Comparison of ENCODE assay signal across 1 cellular context in the genomic region with DNA sequence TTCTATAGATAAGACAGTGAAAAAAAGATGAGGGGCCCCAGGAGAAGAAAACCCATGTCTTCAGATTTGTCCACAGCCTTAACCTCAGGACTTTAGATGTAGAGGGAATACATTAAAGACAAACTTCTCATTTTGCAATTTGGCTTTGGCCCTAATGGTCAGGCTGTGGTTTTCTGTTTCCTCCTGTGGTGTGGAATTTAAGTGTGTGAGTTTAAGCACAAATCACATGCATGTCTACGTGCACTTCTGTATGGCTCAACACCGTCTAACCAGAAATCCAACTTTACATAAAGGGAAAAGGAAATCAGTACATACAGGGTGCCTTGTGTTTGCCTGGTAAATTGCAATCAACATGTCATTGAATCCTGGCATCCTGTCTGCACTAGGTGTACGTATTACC.
TF ChIP-seq lines count a peak whose summit lies in the region.

No MANE protein-coding gene starts in this region.

TF ChIP-seq in K562, 482 proteins besides CTCF, POLR2A, EP300 and RAD21:
- TF ChIP-seq, protein P1, sequence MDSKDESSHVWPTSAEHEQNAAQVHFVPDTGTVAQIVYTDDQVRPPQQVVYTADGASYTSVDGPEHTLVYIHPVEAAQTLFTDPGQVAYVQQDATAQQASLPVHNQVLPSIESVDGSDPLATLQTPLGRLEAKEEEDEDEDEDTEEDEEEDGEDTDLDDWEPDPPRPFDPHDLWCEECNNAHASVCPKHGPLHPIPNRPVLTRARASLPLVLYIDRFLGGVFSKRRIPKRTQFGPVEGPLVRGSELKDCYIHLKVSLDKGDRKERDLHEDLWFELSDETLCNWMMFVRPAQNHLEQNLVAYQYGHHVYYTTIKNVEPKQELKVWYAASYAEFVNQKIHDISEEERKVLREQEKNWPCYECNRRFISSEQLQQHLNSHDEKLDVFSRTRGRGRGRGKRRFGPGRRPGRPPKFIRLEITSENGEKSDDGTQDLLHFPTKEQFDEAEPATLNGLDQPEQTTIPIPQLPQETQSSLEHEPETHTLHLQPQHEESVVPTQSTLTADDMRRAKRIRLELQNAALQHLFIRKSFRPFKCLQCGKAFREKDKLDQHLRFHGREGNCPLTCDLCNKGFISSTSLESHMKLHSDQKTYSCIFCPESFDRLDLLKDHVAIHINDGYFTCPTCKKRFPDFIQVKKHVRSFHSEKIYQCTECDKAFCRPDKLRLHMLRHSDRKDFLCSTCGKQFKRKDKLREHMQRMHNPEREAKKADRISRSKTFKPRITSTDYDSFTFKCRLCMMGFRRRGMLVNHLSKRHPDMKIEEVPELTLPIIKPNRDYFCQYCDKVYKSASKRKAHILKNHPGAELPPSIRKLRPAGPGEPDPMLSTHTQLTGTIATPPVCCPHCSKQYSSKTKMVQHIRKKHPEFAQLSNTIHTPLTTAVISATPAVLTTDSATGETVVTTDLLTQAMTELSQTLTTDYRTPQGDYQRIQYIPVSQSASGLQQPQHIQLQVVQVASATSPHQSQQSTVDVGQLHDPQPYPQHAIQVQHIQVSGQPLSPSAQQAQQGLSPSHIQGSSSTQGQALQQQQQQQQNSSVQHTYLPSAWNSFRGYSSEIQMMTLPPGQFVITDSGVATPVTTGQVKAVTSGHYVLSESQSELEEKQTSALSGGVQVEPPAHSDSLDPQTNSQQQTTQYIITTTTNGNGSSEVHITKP (IDR thresholded peaks at IDR 0.05; ENCODE audit: partially characterized antibody), result no peak
- TF ChIP-seq CREB3 (tag; conservative IDR thresholded peaks at IDR 0.05; ENCODE audit: low read depth) (no peak), IRF1 (CRISPR knock-in tag; IDR thresholded peaks at IDR 0.05; ENCODE audit: borderline replicate concordance) (no peak), MAFF (IDR thresholded peaks at IDR 0.05; ENCODE audit: low read length) (no peak), NRF1 (conservative IDR thresholded peaks at IDR 0.05 in 1 of 2, IDR thresholded peaks at IDR 0.05 in 1 of 2) (no peak), ZHX1 (conservative IDR thresholded peaks at IDR 0.05; ENCODE audit: low read length) (no peak), E2F8 (IDR thresholded peaks at IDR 0.05; ENCODE audit: low read depth, partially characterized antibody) (no peak), SFPQ (IDR thresholded peaks at IDR 0.05; ENCODE audit: low read depth, low read length) (no peak), CHCHD3 (CRISPR knock-in tag; IDR thresholded peaks at IDR 0.05) (no peak), ZBTB9 (CRISPR knock-in tag; IDR thresholded peaks at IDR 0.05) (no peak), RBBP5 (IDR thresholded peaks at IDR 0.05; ENCODE audit: borderline replicate concordance, insufficient read depth, low read length, poor library complexity, severe bottlenecking) (no peak), PTRF (tag; IDR thresholded peaks at IDR 0.05) (no peak), ZNF384 (IDR thresholded peaks at IDR 0.05; ENCODE audit: low read depth, low read length) (no peak), SMARCA5 (IDR thresholded peaks at IDR 0.05) (no peak), FOXA3 (CRISPR knock-in tag; conservative IDR thresholded peaks at IDR 0.05 in 1 of 2, IDR thresholded peaks at IDR 0.05 in 1 of 2) (no peak), RBM17 (IDR thresholded peaks at IDR 0.05; ENCODE audit: borderline replicate concordance, low read depth, low read length) (no peak), HCFC1 (IDR thresholded peaks at IDR 0.05; ENCODE audit: low read depth, low read length) (no peak), ARID1B (IDR thresholded peaks at IDR 0.05) (no peak)
- TF ChIP-seq, protein P2, sequence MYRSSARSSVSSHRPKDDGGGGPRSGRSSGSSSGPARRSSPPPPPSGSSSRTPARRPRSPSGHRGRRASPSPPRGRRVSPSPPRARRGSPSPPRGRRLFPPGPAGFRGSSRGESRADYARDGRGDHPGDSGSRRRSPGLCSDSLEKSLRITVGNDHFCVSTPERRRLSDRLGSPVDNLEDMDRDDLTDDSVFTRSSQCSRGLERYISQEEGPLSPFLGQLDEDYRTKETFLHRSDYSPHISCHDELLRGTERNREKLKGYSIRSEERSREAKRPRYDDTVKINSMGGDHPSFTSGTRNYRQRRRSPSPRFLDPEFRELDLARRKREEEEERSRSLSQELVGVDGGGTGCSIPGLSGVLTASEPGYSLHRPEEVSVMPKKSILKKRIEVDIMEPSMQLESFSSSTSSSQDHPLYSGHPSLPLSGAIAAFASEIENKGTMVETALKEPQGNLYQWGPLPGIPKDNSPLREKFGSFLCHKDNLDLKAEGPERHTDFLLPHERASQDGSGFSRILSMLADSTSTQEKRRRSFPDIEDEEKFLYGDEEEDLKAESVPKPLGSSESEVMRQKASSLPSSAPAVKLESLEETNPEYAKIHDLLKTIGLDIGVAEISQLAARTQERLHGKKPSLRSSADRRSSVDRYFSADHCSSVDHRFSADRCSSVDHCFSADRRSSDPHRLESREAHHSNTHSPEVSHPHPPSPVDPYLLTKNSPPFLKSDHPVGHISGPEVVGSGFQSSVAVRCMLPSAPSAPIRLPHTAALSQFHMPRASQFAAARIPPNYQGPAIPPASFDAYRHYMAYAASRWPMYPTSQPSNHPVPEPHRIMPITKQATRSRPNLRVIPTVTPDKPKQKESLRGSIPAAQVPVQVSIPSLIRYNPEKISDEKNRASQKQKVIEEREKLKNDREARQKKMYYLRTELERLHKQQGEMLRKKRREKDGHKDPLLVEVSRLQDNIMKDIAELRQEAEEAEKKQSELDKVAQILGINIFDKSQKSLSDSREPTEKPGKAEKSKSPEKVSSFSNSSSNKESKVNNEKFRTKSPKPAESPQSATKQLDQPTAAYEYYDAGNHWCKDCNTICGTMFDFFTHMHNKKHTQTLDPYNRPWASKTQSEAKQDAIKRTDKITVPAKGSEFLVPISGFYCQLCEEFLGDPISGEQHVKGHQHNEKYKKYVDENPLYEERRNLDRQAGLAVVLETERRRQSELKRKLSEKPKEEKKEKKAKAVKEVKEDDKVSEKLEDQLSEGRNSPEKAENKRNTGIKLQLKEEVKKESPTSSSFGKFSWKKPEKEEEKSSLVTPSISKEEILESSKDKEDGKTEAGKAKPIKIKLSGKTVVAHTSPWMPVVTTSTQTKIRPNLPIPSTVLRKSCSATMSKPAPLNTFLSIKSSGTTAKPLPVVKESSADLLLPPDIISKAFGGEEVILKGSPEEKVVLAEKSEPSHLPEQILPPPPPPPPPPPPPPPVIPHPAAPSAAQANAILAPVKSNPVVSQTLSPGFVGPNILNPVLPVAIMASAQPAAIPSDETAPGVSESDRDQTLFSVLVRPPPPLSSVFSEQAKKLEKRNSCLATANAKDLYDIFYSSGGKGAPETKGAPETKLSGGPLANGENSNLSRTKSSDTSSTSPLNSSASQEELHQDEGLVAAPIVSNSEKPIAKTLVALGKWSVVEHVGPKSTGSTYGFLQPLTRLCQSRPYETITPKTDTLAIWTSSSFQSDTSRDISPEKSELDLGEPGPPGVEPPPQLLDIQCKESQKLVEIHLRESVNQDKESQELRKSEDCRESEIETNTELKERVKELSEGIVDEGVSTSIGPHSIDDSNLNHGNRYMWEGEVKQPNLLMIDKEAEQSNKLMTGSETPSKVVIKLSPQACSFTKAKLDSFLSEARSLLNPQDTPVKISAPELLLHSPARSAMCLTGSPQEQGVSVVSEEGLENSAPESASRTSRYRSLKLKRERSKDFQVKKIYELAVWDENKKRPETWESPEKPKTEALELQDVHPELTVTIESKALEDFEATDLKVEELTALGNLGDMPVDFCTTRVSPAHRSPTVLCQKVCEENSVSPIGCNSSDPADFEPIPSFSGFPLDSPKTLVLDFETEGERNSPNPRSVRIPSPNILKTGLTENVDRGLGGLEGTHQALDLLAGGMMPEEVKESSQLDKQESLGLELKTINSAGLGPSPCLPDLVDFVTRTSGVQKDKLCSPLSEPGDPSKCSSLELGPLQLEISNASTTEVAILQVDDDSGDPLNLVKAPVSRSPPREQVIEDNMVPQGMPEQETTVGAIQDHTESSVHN (IDR thresholded peaks at IDR 0.05; ENCODE audit: borderline replicate concordance in 1 of 2, low read depth in 1 of 2), result no peak
